In the genomic region with DNA sequence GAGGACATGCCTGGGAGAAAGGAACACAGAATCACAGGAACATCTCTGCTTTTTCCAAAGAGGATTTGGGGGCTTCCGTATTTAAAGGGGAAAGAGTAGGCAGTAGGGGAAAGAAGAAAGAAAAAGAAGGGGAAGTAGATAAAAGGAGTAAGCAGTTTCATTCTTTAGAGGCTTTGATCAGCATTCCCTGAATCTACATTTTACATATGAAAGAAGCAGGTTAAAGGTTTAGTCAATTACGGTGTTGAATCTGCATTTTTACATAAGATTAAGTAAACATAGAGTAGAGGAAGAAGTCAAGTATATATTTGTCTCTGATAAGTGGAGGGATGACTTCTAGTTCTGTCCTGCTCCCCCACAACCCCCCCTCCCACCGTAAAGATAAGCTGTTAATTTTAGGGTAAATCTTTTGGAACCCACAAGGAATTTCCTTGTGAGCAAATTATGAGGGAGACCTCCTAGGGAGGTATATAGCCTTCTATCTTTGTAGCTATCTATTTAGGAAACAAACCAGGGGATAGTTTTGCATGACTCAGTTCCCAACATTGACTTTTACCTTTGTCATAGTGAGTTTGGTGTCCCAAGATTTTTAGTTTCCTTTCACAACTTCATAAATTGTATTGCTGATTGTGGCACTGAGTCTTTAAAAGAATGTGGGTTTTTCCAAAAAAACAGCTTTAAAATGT, we compare ENCODE assay signal across 29 cellular contexts. TPM values are rescaled to one million over a fixed set of nuclear protein-coding genes. Genes with fewer than 3 reads are reported as not detected.
DNase-seq lines count a peak whose midpoint lies in the region; ATAC-seq, FAIRE-seq and TF ChIP-seq lines count a peak whose summit lies in the region.
"Had no signal": no experiment of that assay in that cellular context is flagged by ENCODE, and none has a peak within 500 bp of the region (broad histone marks: within the 10 kb centered on the region; RNA-seq: fewer than 3 reads in every experiment).

No MANE protein-coding gene starts in this region.

- H3K9me2 ChIP-seq in GM23338 (ENCODE audit: insufficient read depth): no peaks in the 10 kb centered on the region

- H3K4me3 Mint-ChIP-seq in GM23338: peak overlapping the region; percentile 54
- H3K4me3 Mint-ChIP-seq: CD4-positive, alpha-beta T cell; natural killer cell treated with Interleukin-12 subunit alpha and Interleukin-12 subunit beta and Interleukin-15 and Interleukin-18, amount 100 ng/mL, for 72 hours; T-helper 1 cell treated with Interleukin-12 subunit alpha and Interleukin-12 subunit beta and Interleukin-4 antibody, amounts not matched to agents 30 μg/mL and 1 μg/mL, for 36 hours had no signal

- peaks cover 16% of the 10 kb centered on the region for H3K4me1 ChIP-seq in A673 (ENCODE audit: insufficient read depth, low read length, poor library complexity, severe bottlenecking)
- peaks cover 40% of the 10 kb centered on the region for H3K4me1 ChIP-seq in GM23338 (ENCODE audit: insufficient read depth)
- H3K4me1 ChIP-seq in heart right ventricle: peaks cover 0 to 6% (median 0%) of the 10 kb centered on the region in 9 donors
- H3K4me1 ChIP-seq: gastroesophageal sphincter, pancreas, right lobe of liver, uterus had no signal

- peaks cover 21% of the 10 kb centered on the region for H3K36me3 Mint-ChIP-seq in GM23338 (ENCODE audit: low read depth)
- H3K36me3 Mint-ChIP-seq: natural killer cell treated with Interleukin-12 subunit alpha and Interleukin-12 subunit beta and Interleukin-15 and Interleukin-18, amount 100 ng/mL, for 72 hours had no signal

- peak overlapping the region; percentile 96 for H3K27ac Mint-ChIP-seq in GM23338
- H3K27ac Mint-ChIP-seq: CD4-positive, alpha-beta T cell; natural killer cell treated with Interleukin-12 subunit alpha and Interleukin-12 subunit beta and Interleukin-15 and Interleukin-18, amount 100 ng/mL, for 72 hours; T-helper 1 cell treated with Interleukin-12 subunit alpha and Interleukin-12 subunit beta and Interleukin-4 antibody, amounts not matched to agents 30 μg/mL and 1 μg/mL, for 36 hours had no signal

- H3K9me3 ChIP-seq in A673 (ENCODE audit: low read depth, low read length, poor library complexity, severe bottlenecking) (no peaks in the 10 kb centered on the region), heart right ventricle (no peaks in the 10 kb centered on the region)
- H3K9me3 ChIP-seq: gastroesophageal sphincter, pancreas, right lobe of liver, uterus had no signal

- TF ChIP-seq CTCF in A673 (conservative IDR thresholded peaks at IDR 0.05; ENCODE audit: low read depth, low read length) (no peak), GM23338 (conservative IDR thresholded peaks at IDR 0.05; ENCODE audit: low read depth in 2 of 2) (no peak), heart right ventricle (IDR thresholded peaks at IDR 0.05) (no peak)

- no peak overlapping the region for H2AFZ ChIP-seq in GM23338

- H3K27me3 ChIP-seq in A673 (replicated peaks; ENCODE audit: insufficient read depth, low read depth, low read length, poor library complexity): no peaks in the 10 kb centered on the region
- H3K27me3 ChIP-seq in GM23338 (ENCODE audit: insufficient read depth): no peaks in the 10 kb centered on the region
- no peaks in the 10 kb centered on the region for H3K27me3 ChIP-seq in heart right ventricle
- H3K27me3 ChIP-seq: cardiac muscle cell, gastroesophageal sphincter, pancreas, right lobe of liver, uterus had no signal

- H3K4me1 Mint-ChIP-seq in GM23338: peaks cover 49% of the 10 kb centered on the region

- intact Hi-C loops in A673 (cut with micrococcal nuclease; ENCODE audit: unreplicated experiment): no loop called here
- intact Hi-C loops in heart right ventricle (cut with DNase I): no loop called here

- H3K27me3 Mint-ChIP-seq in GM23338 (ENCODE audit: insufficient read depth, low read depth, poor library complexity): peaks cover 2% of the 10 kb centered on the region

- H3K9me3 Mint-ChIP-seq in GM23338: no peaks in the 10 kb centered on the region
- H3K9me3 Mint-ChIP-seq: CD4-positive, alpha-beta T cell; natural killer cell treated with Interleukin-12 subunit alpha and Interleukin-12 subunit beta and Interleukin-15 and Interleukin-18, amount 100 ng/mL, for 72 hours; T-helper 1 cell treated with Interleukin-12 subunit alpha and Interleukin-12 subunit beta and Interleukin-4 antibody, amounts not matched to agents 30 μg/mL and 1 μg/mL, for 36 hours had no signal

- H3K4me3 ChIP-seq in A673 (ENCODE audit: low read depth, low read length, poor library complexity, severe bottlenecking) (no peak overlapping the region), GM23338 (peak overlapping the region; percentile 12), heart right ventricle (no peak overlapping the region)
- H3K4me3 ChIP-seq: cardiac muscle cell, gastroesophageal sphincter, pancreas, right lobe of liver, uterus had no signal

- 50 to 54% methylated on average over 3 of the region's 3 CpGs for WGBS in heart right ventricle, 2 donors

- peak; percentile 61 for FAIRE-seq in RCC 7860 (lab: Jason Lieb, UNC)
- FAIRE-seq: GM12891, pancreas had no signal

- POLR2A ChIA-PET in A673 (lab: Charles Lee; ENCODE audit: low non-redundant PET): interaction anchor here (0.6 kb wide), 1 partner anchor 479 kb away, joined by 9 read pairs; no protein-coding TSS in a partner anchor

- peak overlapping the region; percentile 45 for H3K4me2 ChIP-seq in GM23338

- ATAC-seq in GM23338 (peak; percentile 80), heart right ventricle (no peak)
- ATAC-seq: gastroesophageal sphincter; natural killer cell treated with Interleukin-12 subunit alpha and Interleukin-12 subunit beta and Interleukin-15 and Interleukin-18, amount 100 ng/mL, for 72 hours; pancreas; right lobe of liver; Right ventricle myocardium inferior had no signal

- CTCF ChIA-PET in A673 (lab: Charles Lee): interaction anchor here (0.5 to 0.6 kb wide), 3 partner anchors 14 to 721 kb away, joined by 4 to 6 read pairs (median 4); no protein-coding TSS in a partner anchor

- no peaks in the 10 kb centered on the region for H4K20me1 ChIP-seq in GM23338 (replicated peaks; ENCODE audit: insufficient read depth)

- DNase-seq in A673 (ENCODE audit: low spot score) (peak; percentile 48), GM23338 (ENCODE audit: low spot score) (peak; percentile 85), RCC 7860 (ENCODE audit: low spot score) (peak; percentile 41), iPS DF 19.7 (ENCODE audit: low read depth, low spot score) (peak; percentile 47), H4 (ENCODE audit: low spot score) (no peak), NCI-H1417 (lab: John Stamatoyannopoulos, UW) (no peak), SHP77 treated with DMSO at 0.1 percent for 48 hours (lab: John Stamatoyannopoulos, UW) (no peak), heart right ventricle (no peak)
- DNase-seq: ACHN; activated naive CD4-positive, alpha-beta T cell; amygdala; CD4-positive, alpha-beta T cell; midbrain; NCI-H1436; NCI-H524; pancreas; right lobe of liver; uterus had no signal

- BruUV-seq in A673 (replicated peaks; lab: Mats Ljungman, UMichigan): no TSS peak

- H3K79me2 ChIP-seq in GM23338 (replicated peaks; ENCODE audit: insufficient read depth): no peaks in the 10 kb centered on the region

- no peaks in the 10 kb centered on the region for H3K36me3 ChIP-seq in A673 (ENCODE audit: insufficient read depth, low read length, poor library complexity, severe bottlenecking)
- H3K36me3 ChIP-seq in GM23338 (ENCODE audit: insufficient read depth): no peaks in the 10 kb centered on the region
- no peaks in the 10 kb centered on the region for H3K36me3 ChIP-seq in heart right ventricle
- H3K36me3 ChIP-seq: cardiac muscle cell, gastroesophageal sphincter, pancreas, right lobe of liver, uterus had no signal

- H3K27ac ChIP-seq in A673 (ENCODE audit: low read depth, low read length, poor library complexity, severe bottlenecking): no peak overlapping the region
- peak overlapping the region; percentile 81 for H3K27ac ChIP-seq in GM23338 (ENCODE audit: low read depth)
- no peak overlapping the region for H3K27ac ChIP-seq in heart right ventricle
- H3K27ac ChIP-seq: cardiac muscle cell, gastroesophageal sphincter, pancreas, right lobe of liver, uterus, VCaP had no signal

- H3F3A ChIP-seq in GM23338 (replicated peaks; ENCODE audit: low read depth): no peaks in the 10 kb centered on the region

RNA-seq across cellular contexts. Expression of a gene that starts 8.7 kb away (rescaled TPM):
- not detected in 2 replicates for total RNA-seq in A673 (2021)
- total RNA-seq in GM23338 (2014; rRNA removed; shearing (Covaris generic)): not detected in 2 replicates
- 0.40 and 1.1 TPM in 2 replicates for polyA plus RNA-seq in GM23338 (2016; fragmentation: Nextera tagmentation; extraction: Ambion mirVana)
- not detected in 2 replicates for total RNA-seq in H4 (2014; rRNA removed; shearing (Covaris generic))
- 1 to 10 TPM in 4 of 10 donors, under 1 TPM in 5, not detected in 1; 0.33 to 3.1 (median 0.81) TPM for total RNA-seq in heart right ventricle
- polyA plus RNA-seq in heart right ventricle: under 1 TPM; 0.33 to 0.37 TPM
- total RNA-seq: cardiac muscle cell; CD4-positive, alpha-beta T cell; dermis microvascular lymphatic vessel endothelial cell; epithelial cell of proximal tubule; HT-29; LHCN-M2; natural killer cell treated with Interleukin-12 subunit alpha and Interleukin-12 subunit beta and Interleukin-15 and Interleukin-18, amount 100 ng/mL, for 72 hours had no signal

Comparison
In these comparisons a context has a peak if more than half of its experiments do, and no peak if none do; other contexts are left out.
1. DNase-seq: peak in A673 (single experiment), GM23338 (single experiment), RCC 7860 (single experiment) and iPS DF 19.7 (single experiment); none in H4 (single experiment), NCI-H1417 (0 of 3), SHP77 treated with DMSO at 0.1 percent for 48 hours (single experiment) and heart right ventricle (0 of 2).